21 cellular contexts compared by ENCODE assay signal in the genomic region with DNA sequence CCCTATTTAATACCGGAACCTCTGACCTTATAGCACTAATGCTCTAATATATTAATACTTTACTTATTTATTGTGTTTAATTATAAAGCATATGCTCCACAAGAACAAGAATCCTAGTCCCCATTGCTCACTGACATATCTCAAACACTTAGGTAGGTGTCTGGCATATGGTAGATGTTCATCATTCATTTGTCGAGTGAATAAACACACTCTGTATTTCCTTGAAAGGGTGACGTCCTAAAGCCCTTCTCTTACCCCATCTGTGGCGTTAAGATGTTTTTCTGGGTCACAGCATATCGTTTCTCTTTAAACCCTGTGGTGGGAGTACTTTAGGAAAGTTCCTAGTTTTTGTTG.
"Had no signal": no experiment of that assay in that cellular context is flagged by ENCODE, and none has a peak within 500 bp of the region (broad histone marks: within the 10 kb centered on the region; RNA-seq: fewer than 3 reads in every experiment).

No MANE protein-coding gene starts in this region.

- H3K27ac Mint-ChIP-seq: activated CD4-positive, alpha-beta memory T cell treated with anti-CD3 and anti-CD28 coated beads, Interleukin-2, amount 10 ng/mL, durations not matched to agents 7 days and 5 days; activated CD8-positive, alpha-beta memory T cell treated with anti-CD3 and anti-CD28 coated beads, Interleukin-2, amount 10 ng/mL, durations not matched to agents 7 days and 5 days had no signal

- H3K27me3 ChIP-seq: dorsolateral prefrontal cortex, left lung, stomach, testis, upper lobe of right lung had no signal

- H3K36me3 ChIP-seq: left lung, stomach, upper lobe of right lung, WERI-Rb-1 had no signal

- FAIRE-seq: frontal cortex, kidney, small intestine had no signal

- DNase-seq: activated CD4-positive, alpha-beta memory T cell treated with anti-CD3 and anti-CD28 coated beads, Interleukin-2, amount 10 ng/mL, durations not matched to agents 7 days and 5 days; activated CD8-positive, alpha-beta memory T cell treated with anti-CD3 and anti-CD28 coated beads, Interleukin-2, amount 10 ng/mL, durations not matched to agents 7 days and 5 days; activated naive CD4-positive, alpha-beta T cell treated with Interleukin-2 at 50 U/mL for 16 hours; dorsolateral prefrontal cortex; hypothalamus; kidney; left lung; psoas muscle; right cardiac atrium; small intestine; stimulated activated CD4-positive, alpha-beta T cell treated with anti-CD3 and anti-CD28 coated beads, Interleukin-15, amount 100 ng/mL, for 24 hours; stimulated activated CD4-positive, alpha-beta T cell treated with anti-CD3 and anti-CD28 coated beads, Interleukin-2, amount 100 ng/mL, for 48 hours; stomach; SW 1271; T-helper 2 cell; testis; upper lobe of right lung; WERI-Rb-1 had no signal

- H3K9me3 ChIP-seq: left lung, psoas muscle, stomach, testis, upper lobe of right lung had no signal

- H3K4me3 Mint-ChIP-seq: activated CD4-positive, alpha-beta memory T cell treated with anti-CD3 and anti-CD28 coated beads, Interleukin-2, amount 10 ng/mL, durations not matched to agents 7 days and 5 days; activated CD8-positive, alpha-beta memory T cell treated with anti-CD3 and anti-CD28 coated beads, Interleukin-2, amount 10 ng/mL, durations not matched to agents 7 days and 5 days; neural crest cell had no signal

- H3K4me3 ChIP-seq: dorsolateral prefrontal cortex, left lung, psoas muscle, stomach, testis, upper lobe of right lung had no signal

- H3K27ac ChIP-seq: dorsolateral prefrontal cortex, psoas muscle, stomach, testis, upper lobe of right lung, WERI-Rb-1 had no signal

- H3K27me3 Mint-ChIP-seq: activated CD4-positive, alpha-beta memory T cell treated with anti-CD3 and anti-CD28 coated beads, Interleukin-2, amount 10 ng/mL, durations not matched to agents 7 days and 5 days; activated CD8-positive, alpha-beta memory T cell treated with anti-CD3 and anti-CD28 coated beads, Interleukin-2, amount 10 ng/mL, durations not matched to agents 7 days and 5 days had no signal

- H3K9me3 Mint-ChIP-seq: activated CD4-positive, alpha-beta memory T cell treated with anti-CD3 and anti-CD28 coated beads, Interleukin-2, amount 10 ng/mL, durations not matched to agents 7 days and 5 days; activated T-helper 2 cell treated with anti-CD3 and anti-CD28 coated beads, Interferon-gamma antibody, Interleukin-2, Interleukin-4, amounts not matched to agents 10 μg/mL and 5 μg/mL and 100 μg/mL, durations not matched to agents 14 hours and 24 hours and 36 hours; neural crest cell had no signal

- H3K4me1 ChIP-seq: testis had no signal
